Comparison of ENCODE assay signal across 18 cellular contexts in the genomic region with DNA sequence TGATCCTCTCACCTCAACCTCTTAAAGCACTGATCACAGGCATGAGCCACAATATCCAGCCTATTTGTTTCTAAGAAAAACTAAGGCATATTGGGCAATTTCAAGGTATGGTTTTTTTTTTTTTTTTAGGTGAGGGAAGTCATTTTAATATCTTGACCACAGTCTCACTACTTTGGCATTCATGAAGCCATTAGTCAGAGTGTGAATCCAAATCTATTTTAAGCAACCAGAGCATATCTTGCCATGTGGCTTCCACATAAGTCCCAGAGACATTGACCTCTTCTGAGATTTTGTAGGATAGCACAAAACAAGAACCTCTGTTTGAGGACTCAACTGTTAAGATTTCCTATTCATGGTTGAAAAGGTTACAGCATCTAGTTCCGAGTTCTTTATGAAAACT.
"Had no signal": no experiment of that assay in that cellular context is flagged by ENCODE, and none has a peak within 500 bp of the region (broad histone marks: within the 10 kb centered on the region; RNA-seq: fewer than 3 reads in every experiment).

No MANE protein-coding gene starts in this region.

- ATAC-seq: activated CD8-positive, alpha-beta T cell treated with anti-CD3 and anti-CD28 coated beads for 36 hours; activated T-helper 17 cell treated with anti-CD3 and anti-CD28 coated beads, Interleukin-2, amount 50 U/mL, for 72 hours; body of pancreas; gastrocnemius medialis; left lobe of liver; sciatic nerve; stimulated activated memory B cell treated with anti-CD40 and anti-IgM and Interleukin-4, amounts not matched to agents 10 μg/mL and 1 μg/mL and 100 μg/mL, for 72 hours had no signal

- DNase-seq: activated CD4-positive, alpha-beta T cell treated with anti-CD3 and anti-CD28 coated beads, Interleukin-2, amount 10 ng/mL, durations not matched to agents 24 days and 14 days; activated CD8-positive, alpha-beta T cell treated with anti-CD3 and anti-CD28 coated beads for 36 hours; activated naive CD4-positive, alpha-beta T cell; activated naive CD8-positive, alpha-beta T cell treated with anti-CD3 and anti-CD28 coated beads, Interleukin-2, amount 10 ng/mL, durations not matched to agents 7 days and 5 days; activated T-cell treated with anti-CD3 and anti-CD28 coated beads, Interleukin-2, amount 50 U/mL, for 1 hour; amygdala; body of pancreas; caudate nucleus; gastrocnemius medialis; head of caudate nucleus; spleen; stimulated activated CD4-positive, alpha-beta T cell treated with anti-CD3 and anti-CD28 coated beads, Interleukin-4, amount 100 ng/mL, for 4 hours; upper lobe of left lung had no signal

- H3K4me3 ChIP-seq: body of pancreas, gastrocnemius medialis, spleen, thoracic aorta, upper lobe of left lung had no signal
